ENCODE assay signal across 8 cellular contexts in genomic region chr6:30544666-30545272, GRCh38. TPM values are rescaled to one million over a fixed set of nuclear protein-coding genes. Genes with fewer than 3 reads are reported as not detected.
DNase-seq lines count a peak whose midpoint lies in the region; ATAC-seq and FAIRE-seq lines count a peak whose summit lies in the region.

No MANE protein-coding gene starts in this region.

- DNase-seq in activated CD8-positive, alpha-beta memory T cell treated with anti-CD3 and anti-CD28 coated beads, Interleukin-2, amount 50 U/mL, for 48 hours: peak; percentile 45
- DNase-seq in activated CD8-positive, alpha-beta memory T cell treated with anti-CD3 and anti-CD28 coated beads, Interleukin-2, amount 50 U/mL, for 4 hours: no peak
- DNase-seq in Kasumi-1 (lab: John Stamatoyannopoulos, UW) (peak; percentile 92), SK-MEL-5 (ENCODE audit: low read depth, low spot score) (peak; percentile 71), midbrain (lab: John Stamatoyannopoulos, UW) (peak; percentile 45)

- in situ Hi-C loops in SK-MEL-5 (cut with HindIII; ENCODE audit: low pct_unique_long_range_greater_than_20kb, low sequenced_read_pairs): no loop called here

- ATAC-seq in HG03442 (IDR thresholded peaks at IDR 0.05; ENCODE audit: unreplicated experiment) (no peak), GM21737 (IDR thresholded peaks at IDR 0.05; ENCODE audit: unreplicated experiment) (no peak)

- FAIRE-seq in endometrium (lab: Jason Lieb, UNC): peak; percentile 76

RNA-seq across cellular contexts. Expression of gene GNL1, which starts 11.5 kb away (rescaled TPM):
- 39.6 TPM in 2 replicates for total RNA-seq in SK-MEL-5 (2014; rRNA removed; shearing (Covaris generic))
- 37.3 and 41.1 TPM in 2 replicates for polyA plus RNA-seq in SK-MEL-5 (2015; cell fraction: cytosol; rRNA removed)
- polyA plus RNA-seq in SK-MEL-5 (2015; cell fraction: nucleus; rRNA removed): 9.1 and 30.7 TPM in 2 replicates

RNA-seq across cellular contexts. Expression of gene PRR3, which starts 12.3 kb away (rescaled TPM):
- total RNA-seq in SK-MEL-5 (2014; rRNA removed; shearing (Covaris generic)): 8.0 and 8.5 TPM in 2 replicates
- 16.1 and 18.0 TPM in 2 replicates for polyA plus RNA-seq in SK-MEL-5 (2015; cell fraction: cytosol; rRNA removed)
- 30.8 and 31.1 TPM in 2 replicates for polyA plus RNA-seq in SK-MEL-5 (2015; cell fraction: nucleus; rRNA removed)

RNA-seq across cellular contexts. Expression of gene ABCF1, which starts 26.5 kb away (rescaled TPM):
- total RNA-seq in SK-MEL-5 (2014; rRNA removed; shearing (Covaris generic)): 44.5 and 50.0 TPM in 2 replicates
- 50.5 and 63.7 TPM in 2 replicates for polyA plus RNA-seq in SK-MEL-5 (2015; cell fraction: cytosol; rRNA removed)
- polyA plus RNA-seq in SK-MEL-5 (2015; cell fraction: nucleus; rRNA removed): 39.3 and 40.1 TPM in 2 replicates

RNA-seq across cellular contexts. Expression of gene HLA-E, which starts 55.5 kb away (rescaled TPM):
- total RNA-seq in SK-MEL-5 (2014; rRNA removed; shearing (Covaris generic)): 174 and 181 TPM in 2 replicates
- 183 and 184 TPM in 2 replicates for polyA plus RNA-seq in SK-MEL-5 (2015; cell fraction: cytosol; rRNA removed)
- polyA plus RNA-seq in SK-MEL-5 (2015; cell fraction: nucleus; rRNA removed): 52.7 and 61.6 TPM in 2 replicates
